In the genomic region with DNA sequence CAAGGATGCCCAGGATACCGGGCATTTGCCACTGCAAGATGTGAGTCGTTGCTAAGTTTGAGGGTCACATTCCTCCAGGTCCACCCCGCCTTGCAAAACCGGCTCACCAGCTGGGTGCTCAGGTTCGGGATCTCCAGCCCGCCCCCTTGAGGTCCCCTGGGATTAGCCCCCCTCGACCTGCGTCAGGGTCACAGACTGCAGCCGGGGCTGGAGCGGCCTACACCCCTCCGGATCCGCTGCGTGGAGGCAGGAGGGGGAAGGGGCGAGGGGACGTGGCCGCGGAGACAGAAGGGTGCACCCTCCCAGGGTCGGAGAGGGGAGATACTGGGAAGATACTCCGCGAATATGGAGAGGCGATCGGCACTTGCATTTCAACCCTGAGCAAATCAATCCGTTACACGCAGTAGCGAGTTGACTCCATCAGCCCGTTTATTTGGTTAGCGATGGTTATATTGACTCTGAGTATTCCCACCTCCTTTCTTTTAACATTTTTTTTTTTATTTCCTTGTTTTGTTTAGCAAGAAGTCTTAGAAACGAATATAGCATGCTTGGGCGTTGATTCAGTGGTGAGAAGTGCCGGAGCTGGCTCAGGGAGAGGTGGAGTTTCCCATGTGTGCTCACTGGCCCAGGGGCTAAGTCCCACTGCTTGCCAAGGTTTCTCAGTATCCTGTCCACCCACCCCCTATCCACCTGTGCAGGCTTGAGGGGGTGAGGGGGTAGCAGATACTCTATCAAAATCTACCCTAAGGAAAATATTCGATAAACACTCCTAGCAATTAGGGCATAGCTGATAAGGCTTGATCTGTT, we compare ENCODE assay signal across 8 cellular contexts. TPM values are rescaled to one million over a fixed set of nuclear protein-coding genes. Genes with fewer than 3 reads are reported as not detected.
DNase-seq lines count a peak whose midpoint lies in the region; ATAC-seq lines count a peak whose summit lies in the region.

No MANE protein-coding gene starts in this region.

- intact Hi-C loops in activated T-helper 1 cell treated with anti-CD3 and anti-CD28 coated beads, Interleukin-12 subunit alpha, Interleukin-12 subunit beta, Interleukin-2, Interleukin-4 antibody, amounts not matched to agents 30 ng/mL and 10 ng/mL and 1 ng/mL, durations not matched to agents 14 hours and 24 hours and 36 hours (cut with micrococcal nuclease), result loop anchor here (1.0 to 5.0 kb wide), 9 partner anchors 8 to 738 kb away; partner anchors contain the start of genes GART, IFNAR1, IL10RB and SON

- H3K27me3 Mint-ChIP-seq in activated T-helper 1 cell treated with anti-CD3 and anti-CD28 coated beads, Interleukin-12 subunit alpha, Interleukin-12 subunit beta, Interleukin-2, Interleukin-4 antibody, amounts not matched to agents 30 ng/mL and 10 ng/mL and 1 ng/mL, durations not matched to agents 14 hours and 24 hours and 36 hours (ENCODE audit: insufficient read depth), result peaks cover 3% of the 10 kb centered on the region
- no peaks in the 10 kb centered on the region for H3K27me3 Mint-ChIP-seq in naive B cell

- no peaks in the 10 kb centered on the region for H3K9me3 Mint-ChIP-seq in activated T-helper 1 cell treated with anti-CD3 and anti-CD28 coated beads, Interleukin-12 subunit alpha, Interleukin-12 subunit beta, Interleukin-2, Interleukin-4 antibody, amounts not matched to agents 30 ng/mL and 10 ng/mL and 1 ng/mL, durations not matched to agents 14 hours and 24 hours and 36 hours
- H3K9me3 Mint-ChIP-seq in naive B cell, result no peaks in the 10 kb centered on the region

- H3K27ac Mint-ChIP-seq in activated T-helper 1 cell treated with anti-CD3 and anti-CD28 coated beads, Interleukin-12 subunit alpha, Interleukin-12 subunit beta, Interleukin-2, Interleukin-4 antibody, amounts not matched to agents 30 ng/mL and 10 ng/mL and 1 ng/mL, durations not matched to agents 14 hours and 24 hours and 36 hours, result peak overlapping the region; percentile 87
- H3K27ac Mint-ChIP-seq in naive B cell, result peak overlapping the region; percentile 75 to 96 (median 92)

- H3K4me3 Mint-ChIP-seq in activated T-helper 1 cell treated with anti-CD3 and anti-CD28 coated beads, Interleukin-12 subunit alpha, Interleukin-12 subunit beta, Interleukin-2, Interleukin-4 antibody, amounts not matched to agents 30 ng/mL and 10 ng/mL and 1 ng/mL, durations not matched to agents 14 hours and 24 hours and 36 hours, result peak overlapping the region; percentile 88
- H3K4me3 Mint-ChIP-seq in naive B cell, result peak overlapping the region; percentile 90 to 98 (median 92)

- peaks cover 21% of the 10 kb centered on the region for H3K36me3 Mint-ChIP-seq in activated T-helper 1 cell treated with anti-CD3 and anti-CD28 coated beads, Interleukin-12 subunit alpha, Interleukin-12 subunit beta, Interleukin-2, Interleukin-4 antibody, amounts not matched to agents 30 ng/mL and 10 ng/mL and 1 ng/mL, durations not matched to agents 14 hours and 24 hours and 36 hours (ENCODE audit: low read depth)
- H3K36me3 Mint-ChIP-seq in naive B cell, result peaks cover 7 to 10% of the 10 kb centered on the region in 2 donors

- H3K4me1 Mint-ChIP-seq in activated T-helper 1 cell treated with anti-CD3 and anti-CD28 coated beads, Interleukin-12 subunit alpha, Interleukin-12 subunit beta, Interleukin-2, Interleukin-4 antibody, amounts not matched to agents 30 ng/mL and 10 ng/mL and 1 ng/mL, durations not matched to agents 14 hours and 24 hours and 36 hours (ENCODE audit: low read depth), result peaks cover 47% of the 10 kb centered on the region
- H3K4me1 Mint-ChIP-seq in naive B cell, result peaks cover 37 to 52% (median 42%) of the 10 kb centered on the region in 3 donors

- DNase-seq in NOMO-1 treated with dmso at 0.1 percent for 144 hours (lab: John Stamatoyannopoulos, UW; ENCODE audit: unreplicated experiment), result peak; percentile 16
- no peak for DNase-seq in NOMO-1 treated with DMSO at 0.1 percent for 48 hours (lab: John Stamatoyannopoulos, UW; ENCODE audit: unreplicated experiment)
- DNase-seq in NCI-H1105 (lab: John Stamatoyannopoulos, UW), result peak; percentile 10
- DNase-seq in activated T-helper 1 cell treated with anti-CD3 and anti-CD28 coated beads, Interleukin-12 subunit alpha, Interleukin-12 subunit beta, Interleukin-2, Interleukin-4 antibody, amounts not matched to agents 30 ng/mL and 10 ng/mL and 1 ng/mL, durations not matched to agents 14 hours and 24 hours and 36 hours (ENCODE audit: low spot score), result peak; percentile 25
- DNase-seq in fibroblast of peridontal ligament (ENCODE audit: extremely low read depth), result peak; percentile 46
- DNase-seq in naive B cell, result peak; percentile 72
- no peak for DNase-seq in retina

- ATAC-seq in HG02571 (IDR thresholded peaks at IDR 0.05; ENCODE audit: unreplicated experiment) (peak; percentile 29), naive B cell (ENCODE audit: low read depth in 2 of 2) (peak; percentile 56 to 62)

RNA-seq across cellular contexts. Expression of gene IFNAR2, which starts 1.0 kb away (rescaled TPM):
- total RNA-seq in activated T-helper 1 cell treated with anti-CD3 and anti-CD28 coated beads, Interleukin-12 subunit alpha, Interleukin-12 subunit beta, Interleukin-2, Interleukin-4 antibody, amounts not matched to agents 30 ng/mL and 10 ng/mL and 1 ng/mL, durations not matched to agents 14 hours and 24 hours and 36 hours, result 33.3 and 33.5 TPM in 2 replicates
- polyA plus RNA-seq in naive B cell (ENCODE audit: low read depth in 6 of 6), result 10 to 100 TPM; 41.4 to 61.7 (median 50.8) TPM

RNA-seq across cellular contexts. Expression of gene IL10RB, which starts 35.4 kb away (rescaled TPM):
- 20.5 and 21.4 TPM in 2 replicates for total RNA-seq in activated T-helper 1 cell treated with anti-CD3 and anti-CD28 coated beads, Interleukin-12 subunit alpha, Interleukin-12 subunit beta, Interleukin-2, Interleukin-4 antibody, amounts not matched to agents 30 ng/mL and 10 ng/mL and 1 ng/mL, durations not matched to agents 14 hours and 24 hours and 36 hours
- 10 to 100 TPM; 56.9 to 83.1 (median 71.0) TPM for polyA plus RNA-seq in naive B cell (ENCODE audit: low read depth in 6 of 6)

Comparison
In these comparisons a context has a peak if more than half of its experiments do, and no peak if none do; other contexts are left out.
1. DNase-seq: peak in NOMO-1 treated with dmso at 0.1 percent for 144 hours (single experiment), NCI-H1105 (single experiment), activated T-helper 1 cell treated with anti-CD3 and anti-CD28 coated beads, Interleukin-12 subunit alpha, Interleukin-12 subunit beta, Interleukin-2, Interleukin-4 antibody, amounts not matched to agents 30 ng/mL and 10 ng/mL and 1 ng/mL, durations not matched to agents 14 hours and 24 hours and 36 hours (single experiment), fibroblast of peridontal ligament (single experiment) and naive B cell (single experiment); none in NOMO-1 treated with DMSO at 0.1 percent for 48 hours (single experiment) and retina (single experiment).